Comparison of ENCODE assay signal across 19 cellular contexts in the genomic region with DNA sequence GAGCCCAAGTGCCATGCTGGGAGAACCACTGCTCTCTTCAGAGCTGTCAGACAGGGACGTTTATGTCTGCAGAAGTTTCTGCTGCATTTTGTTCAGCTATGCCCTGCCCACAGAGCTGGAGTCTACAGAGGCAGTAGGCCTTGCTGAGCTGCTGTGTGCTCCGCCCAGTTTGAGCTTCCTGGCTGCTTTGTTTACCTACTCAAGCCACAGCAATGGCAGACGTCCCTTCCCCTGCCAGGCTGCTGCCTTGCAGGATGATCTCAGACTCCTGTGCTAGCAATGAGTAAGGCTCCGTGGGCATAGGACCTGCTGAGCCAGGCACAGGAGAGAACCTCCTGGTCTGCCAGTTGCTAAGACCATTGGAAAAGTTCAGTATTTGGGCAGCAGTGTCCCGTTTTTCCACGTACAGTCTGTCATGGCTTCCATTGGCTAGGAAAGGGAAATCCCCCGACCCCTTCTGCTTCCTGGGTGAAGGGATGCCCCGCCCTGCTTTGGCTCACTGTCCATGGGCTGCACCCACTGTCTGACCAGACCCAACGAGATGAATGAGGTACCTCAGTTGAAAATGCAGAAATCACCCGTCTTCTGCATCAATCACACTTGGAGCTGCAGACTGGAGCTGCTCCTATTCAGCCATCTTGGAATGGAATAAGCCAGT. TPM values are rescaled to one million over a fixed set of nuclear protein-coding genes. Genes with fewer than 3 reads are reported as not detected.
DNase-seq lines count a peak whose midpoint lies in the region; TF ChIP-seq lines count a peak whose summit lies in the region.
"Had no signal": no experiment of that assay in that cellular context is flagged by ENCODE, and none has a peak within 500 bp of the region (broad histone marks: within the 10 kb centered on the region; RNA-seq: fewer than 3 reads in every experiment).

No MANE protein-coding gene starts in this region.

- H3K36me3 ChIP-seq in breast epithelium (no peaks in the 10 kb centered on the region), esophagus muscularis mucosa (peaks cover 0 to 19% (median 0%) of the 10 kb centered on the region in 4 donors)
- H3K36me3 ChIP-seq: BE2C had no signal

- no peaks in the 10 kb centered on the region for H3K9me3 Mint-ChIP-seq in MCF 10A (ENCODE audit: unreplicated experiment)
- H3K9me3 Mint-ChIP-seq: CD4-positive, alpha-beta T cell had no signal

- H3K36me3 Mint-ChIP-seq in MCF 10A (ENCODE audit: insufficient read depth, unreplicated experiment): peaks cover 14% of the 10 kb centered on the region
- H3K36me3 Mint-ChIP-seq: T-cell had no signal

- no peak overlapping the region for H3K4me3 Mint-ChIP-seq in MCF 10A (ENCODE audit: unreplicated experiment)
- H3K4me3 Mint-ChIP-seq: CD4-positive, alpha-beta T cell; GM23338; T-cell had no signal

- POLR2A ChIA-PET in MCF 10A (lab: Yijun Ruan, JAX): interaction anchor here (1.1 to 1.2 kb wide), 2 partner anchors 27 to 81 kb away, joined by 3 to 4 read pairs; no protein-coding TSS in a partner anchor

- TF ChIP-seq POLR2A in breast epithelium (IDR thresholded peaks at IDR 0.05) (no peak), esophagus muscularis mucosa (IDR thresholded peaks at IDR 0.05; ENCODE audit: low read depth) (no peak)

- no peak overlapping the region for H3K27ac Mint-ChIP-seq in MCF 10A (ENCODE audit: low read depth, unreplicated experiment)
- H3K27ac Mint-ChIP-seq: CD4-positive, alpha-beta T cell; GM23338; T-cell had no signal

- no peaks in the 10 kb centered on the region for H3K4me1 ChIP-seq in breast epithelium
- no peaks in the 10 kb centered on the region for H3K4me1 ChIP-seq in esophagus muscularis mucosa
- H3K4me1 ChIP-seq: BE2C had no signal

- H3K9me3 ChIP-seq in breast epithelium: no peaks in the 10 kb centered on the region
- no peaks in the 10 kb centered on the region for H3K9me3 ChIP-seq in esophagus muscularis mucosa
- H3K9me3 ChIP-seq: BE2C had no signal

- H3K4me3 ChIP-seq in breast epithelium: no peak overlapping the region
- no peak overlapping the region for H3K4me3 ChIP-seq in esophagus muscularis mucosa
- H3K4me3 ChIP-seq: GM23338, SK-N-MC had no signal

- CTCF ChIA-PET in MCF 10A (lab: Yijun Ruan, JAX): interaction anchor here (0.6 kb wide), 1 partner anchor 182 kb away, joined by 3 read pairs; no protein-coding TSS in a partner anchor

- DNase-seq in MCF 10A (ENCODE audit: unreplicated experiment): peak; percentile 9
- DNase-seq in breast epithelium (ENCODE audit: low spot score in 2 of 2): no peak
- DNase-seq in NCI-H2029 (lab: John Stamatoyannopoulos, UW): peak; percentile 51
- DNase-seq in epithelial cell of prostate (ENCODE audit: low read depth, low spot score): peak; percentile 56
- no peak for DNase-seq in SKM-1 (lab: John Stamatoyannopoulos, UW; ENCODE audit: unreplicated experiment)
- DNase-seq in dedifferentiated amniotic fluid mesenchymal stem cell (ENCODE audit: extremely low spot score): no peak
- DNase-seq in esophagus muscularis mucosa (ENCODE audit: extremely low spot score): no peak
- DNase-seq in SHP77 (lab: John Stamatoyannopoulos, UW): no peak
- DNase-seq: 8988T; BE2C; Calu3; CD4-positive, alpha-beta T cell; GF-D8; NCI-H1417 treated with DMSO at 0.1 percent for 48 hours; NCI-H2081; NCI-H510A; T-cell had no signal

- 69% methylated on average over 9 of the region's 10 CpGs for WGBS in esophagus muscularis mucosa

- BruUV-seq in MCF 10A (replicated peaks; lab: Mats Ljungman, UMichigan): no TSS peak

- TF ChIP-seq CTCF in MCF 10A (IDR thresholded peaks at IDR 0.05; ENCODE audit: unreplicated experiment) (no peak), breast epithelium (IDR thresholded peaks at IDR 0.05) (no peak), esophagus muscularis mucosa (IDR thresholded peaks at IDR 0.05) (no peak)

- no peak overlapping the region for H3K27ac ChIP-seq in breast epithelium
- no peak overlapping the region for H3K27ac ChIP-seq in epithelial cell of prostate
- H3K27ac ChIP-seq in esophagus muscularis mucosa (replicated peaks in 1 of 4): no peak overlapping the region
- H3K27ac ChIP-seq: SK-N-MC had no signal

- TF ChIP-seq EP300 in esophagus muscularis mucosa (IDR thresholded peaks at IDR 0.05): no peak

- intact Hi-C loops in MCF 10A (cut with micrococcal nuclease): no loop called here
- intact Hi-C loops in breast epithelium (cut with DNase I; ENCODE audit: low total_unique reads): no loop called here
- intact Hi-C loops in esophagus muscularis mucosa (cut with DNase I): no loop called here

- no peaks in the 10 kb centered on the region for H3K27me3 Mint-ChIP-seq in MCF 10A (ENCODE audit: insufficient read depth, unreplicated experiment)

- no peaks in the 10 kb centered on the region for H3K27me3 ChIP-seq in breast epithelium
- no peaks in the 10 kb centered on the region for H3K27me3 ChIP-seq in esophagus muscularis mucosa
- H3K27me3 ChIP-seq: BE2C had no signal

- no peaks in the 10 kb centered on the region for H3K4me1 Mint-ChIP-seq in MCF 10A (ENCODE audit: insufficient read depth, unreplicated experiment)
- H3K4me1 Mint-ChIP-seq: GM23338, T-cell had no signal

RNA-seq across cellular contexts. Expression of gene CYP4B1, which starts 31.9 kb away (rescaled TPM):
- total RNA-seq in MCF 10A (2022) (5.9 and 10.1 TPM in 2 replicates), breast epithelium (100 to 1,000 TPM in 1 of 3 donors, 10 to 100 TPM in 2; 58.4 to 882 (median 74.1) TPM), esophagus muscularis mucosa (100 to 1,000 TPM in 2 of 4 donors, 10 to 100 TPM in 2; 41.1 to 150 (median 113) TPM)
- total RNA-seq: CD4-positive, alpha-beta T cell; GM23338 had no signal

Comparison
In these comparisons a context has a peak if more than half of its experiments do, and no peak if none do; other contexts are left out.
1. DNase-seq: peak in MCF 10A (single experiment), NCI-H2029 (single experiment) and epithelial cell of prostate (single experiment); none in breast epithelium (0 of 2), SKM-1 (single experiment), dedifferentiated amniotic fluid mesenchymal stem cell (single experiment), esophagus muscularis mucosa (single experiment) and SHP77 (0 of 2).